ENCODE assay signal across 15 cellular contexts in the genomic region with DNA sequence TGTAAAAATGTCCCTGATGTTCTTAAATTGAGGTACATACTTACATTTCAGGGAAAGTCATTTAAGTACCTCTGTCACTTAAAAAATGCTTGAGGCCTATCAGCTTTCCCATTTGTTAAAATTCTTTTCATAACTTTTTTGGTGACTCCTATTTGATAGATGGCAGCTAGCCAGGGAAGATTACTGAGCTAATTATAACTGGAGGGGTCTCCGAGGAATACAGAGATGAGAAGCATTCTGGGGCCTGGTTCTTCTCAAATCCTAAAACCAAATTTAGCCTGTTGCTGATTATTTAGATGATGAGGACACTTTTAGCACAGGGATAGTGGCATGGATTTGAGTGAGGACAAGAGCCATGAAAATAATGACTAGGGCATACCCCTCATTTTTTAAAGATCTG. TPM values are rescaled to one million over a fixed set of nuclear protein-coding genes. Genes with fewer than 3 reads are reported as not detected.
DNase-seq lines count a peak whose midpoint lies in the region; ATAC-seq and TF ChIP-seq lines count a peak whose summit lies in the region.
"Had no signal": no experiment of that assay in that cellular context is flagged by ENCODE, and none has a peak within 500 bp of the region (broad histone marks: within the 10 kb centered on the region; RNA-seq: fewer than 3 reads in every experiment).

No MANE protein-coding gene starts in this region.

- no peak overlapping the region for H3K4me3 Mint-ChIP-seq in progenitor cell of endocrine pancreas (ENCODE audit: low read depth)
- H3K4me3 Mint-ChIP-seq: activated naive CD4-positive, alpha-beta T cell treated with anti-CD3 and anti-CD28 coated beads, Interleukin-2, amount 10 ng/mL, durations not matched to agents 7 days and 5 days; stimulated activated naive CD8-positive, alpha-beta T cell treated with anti-CD3 and anti-CD28 coated beads, Interleukin-15, amount 100 ng/mL, for 72 hours had no signal

- TF ChIP-seq CTCF in fibroblast of mammary gland (conservative IDR thresholded peaks at IDR 0.05; ENCODE audit: control insufficient read depth, insufficient read depth, low read depth, low read length), result no peak
- TF ChIP-seq CTCF in neutrophil (IDR thresholded peaks at IDR 0.05), result no peak
- TF ChIP-seq CTCF in progenitor cell of endocrine pancreas (IDR thresholded peaks at IDR 0.05; ENCODE audit: unreplicated experiment), result no peak

- H3K4me1 Mint-ChIP-seq in progenitor cell of endocrine pancreas (ENCODE audit: low read depth), result peaks cover 53% of the 10 kb centered on the region

- H3K36me3 Mint-ChIP-seq in progenitor cell of endocrine pancreas (ENCODE audit: insufficient read depth), result no peaks in the 10 kb centered on the region

- H3K4me3 ChIP-seq in fibroblast of mammary gland (ENCODE audit: control insufficient read depth, low read depth, low read length), result no peak overlapping the region
- no peak overlapping the region for H3K4me3 ChIP-seq in neutrophil (ENCODE audit: low read depth in 1 of 2, low read length in 1 of 2)

- DNase-seq in EH (ENCODE audit: low read depth) (peak; percentile 33), NCI-H2171 (lab: John Stamatoyannopoulos, UW) (peak; percentile 8), fibroblast of mammary gland (ENCODE audit: low read depth) (peak; percentile 33), progenitor cell of endocrine pancreas (ENCODE audit: low spot score, unreplicated experiment) (no peak), SHP77 treated with DMSO at 0.1 percent for 48 hours (lab: John Stamatoyannopoulos, UW) (no peak)
- DNase-seq: activated CD8-positive, alpha-beta memory T cell treated with anti-CD3 and anti-CD28 coated beads for 24 hours; activated naive CD4-positive, alpha-beta T cell treated with anti-CD3 and anti-CD28 coated beads, Interleukin-2, amount 10 ng/mL, durations not matched to agents 7 days and 5 days; brain microvascular endothelial cell; NCI-H2029 treated with DMSO at 0.1 percent for 48 hours; NK-92 treated with Interleukin-12 subunit alpha and Interleukin-12 subunit beta, amount 100 ng/mL, for 24 hours; small intestine; stimulated activated naive CD8-positive, alpha-beta T cell treated with anti-CD3 and anti-CD28 coated beads, Interleukin-15, amount 100 ng/mL, for 72 hours had no signal

- no peaks in the 10 kb centered on the region for H3K27me3 Mint-ChIP-seq in progenitor cell of endocrine pancreas
- H3K27me3 Mint-ChIP-seq: activated naive CD4-positive, alpha-beta T cell treated with anti-CD3 and anti-CD28 coated beads, Interleukin-2, amount 10 ng/mL, durations not matched to agents 7 days and 5 days; stimulated activated naive CD8-positive, alpha-beta T cell treated with anti-CD3 and anti-CD28 coated beads, Interleukin-15, amount 100 ng/mL, for 72 hours had no signal

- H3K9me3 Mint-ChIP-seq in progenitor cell of endocrine pancreas (ENCODE audit: low read depth), result peaks cover 5% of the 10 kb centered on the region

- peaks cover 60 to 86% of the 10 kb centered on the region in 2 experiments for H3K4me1 ChIP-seq in neutrophil (ENCODE audit: control insufficient read depth in 1 of 2, insufficient read depth in 1 of 2, low read depth in 1 of 2, low read length in 1 of 2)

- no peaks in the 10 kb centered on the region for H3K27me3 ChIP-seq in neutrophil
- H3K27me3 ChIP-seq: brain microvascular endothelial cell had no signal

- no peak for ATAC-seq in HG03039 (IDR thresholded peaks at IDR 0.05; ENCODE audit: unreplicated experiment)
- ATAC-seq: left lobe of liver; stimulated activated naive CD8-positive, alpha-beta T cell treated with anti-CD3 and anti-CD28 coated beads, Interleukin-15, amount 100 ng/mL, for 72 hours had no signal

- H3K9me3 ChIP-seq in neutrophil, result no peaks in the 10 kb centered on the region

- no peaks in the 10 kb centered on the region for H3K36me3 ChIP-seq in neutrophil
- H3K36me3 ChIP-seq: brain microvascular endothelial cell had no signal

- H3K27ac ChIP-seq in neutrophil, result peak overlapping the region; percentile 19
- H3K27ac ChIP-seq: brain microvascular endothelial cell had no signal

- H3K27ac Mint-ChIP-seq in progenitor cell of endocrine pancreas, result no peak overlapping the region
- H3K27ac Mint-ChIP-seq: activated naive CD4-positive, alpha-beta T cell treated with anti-CD3 and anti-CD28 coated beads, Interleukin-2, amount 10 ng/mL, durations not matched to agents 7 days and 5 days; stimulated activated naive CD8-positive, alpha-beta T cell treated with anti-CD3 and anti-CD28 coated beads, Interleukin-15, amount 100 ng/mL, for 72 hours had no signal

RNA-seq across cellular contexts. Expression of a gene that starts 4.8 kb away (rescaled TPM):
- total RNA-seq in progenitor cell of endocrine pancreas, result 76.6 and 81.2 TPM in 2 replicates

Comparison
In these comparisons a context has a peak if more than half of its experiments do, and no peak if none do; other contexts are left out.
1. DNase-seq: peak in EH (single experiment), NCI-H2171 (single experiment) and fibroblast of mammary gland (single experiment); none in progenitor cell of endocrine pancreas (single experiment) and SHP77 treated with DMSO at 0.1 percent for 48 hours (single experiment).